Comparison of ENCODE assay signal across 19 cellular contexts in genomic region chr19:2567996-2568395, GRCh38.
DNase-seq lines count a peak whose midpoint lies in the region; ATAC-seq and TF ChIP-seq lines count a peak whose summit lies in the region.
"Had no signal": no experiment of that assay in that cellular context is flagged by ENCODE, and none has a peak within 500 bp of the region (broad histone marks: within the 10 kb centered on the region; RNA-seq: fewer than 3 reads in every experiment).

No MANE protein-coding gene starts in this region.

- peak overlapping the region in 1 of 2 donors; percentile 28 for H3K4me3 ChIP-seq in neuronal stem cell (ENCODE audit: low read length in 2 of 2)
- no peak overlapping the region for H3K4me3 ChIP-seq in endodermal cell (ENCODE audit: low read length)

- no peak overlapping the region for H3K14ac ChIP-seq in H9 (ENCODE audit: insufficient read depth, low read length)
- peak overlapping the region; percentile 12 for H3K14ac ChIP-seq in neuronal stem cell (ENCODE audit: low read length)

- H2BK120ac ChIP-seq in H9 (ENCODE audit: low read depth, low read length, poor library complexity, severe bottlenecking) = no peak overlapping the region
- no peak overlapping the region for H2BK120ac ChIP-seq in neuronal stem cell (ENCODE audit: low read depth, low read length)

- no peak overlapping the region for H3K56ac ChIP-seq in H9 (ENCODE audit: insufficient read length, low read depth, low read length)

- peak overlapping the region; percentile 67 for H3K27ac Mint-ChIP-seq in activated naive CD4-positive, alpha-beta T cell treated with anti-CD3 and anti-CD28 coated beads, Interleukin-2, amount 10 ng/mL, durations not matched to agents 7 days and 5 days
- H3K27ac Mint-ChIP-seq in H9 (no peak overlapping the region), endodermal cell (no peak overlapping the region)
- peak overlapping the region; percentile 78 for H3K27ac Mint-ChIP-seq in dendritic cell treated with granulocyte-macrophage colony-stimulating factor and Interleukin-4, amounts not matched to agents 40 ng/mL and 50 ng/mL, for 4 days
- H3K27ac Mint-ChIP-seq: activated T-cell treated with anti-CD3 and anti-CD28 coated beads, Interleukin-2, amount 50 U/mL, for 24 hours had no signal

- WGBS in H9 (ENCODE audit: extremely low coverage, insufficient read length, low lambda C conversion rate) = no CpG with 5 or more reads among the region's 6 CpGs
- no CpG with 5 or more reads among the region's 6 CpGs for WGBS in neuronal stem cell (ENCODE audit: extremely low coverage in 2 of 2, insufficient read length in 2 of 2, insufficient replicate concordance in 1 of 2), 2 donors
- 70 to 77% methylated on average over 5 to 6 of the region's 6 CpGs for WGBS in endodermal cell (ENCODE audit: insufficient coverage in 1 of 2, insufficient read length in 1 of 2), 2 experiments

- H2BK15ac ChIP-seq in H9 (ENCODE audit: low read depth, low read length) (no peak overlapping the region), neuronal stem cell (ENCODE audit: low read length) (no peak overlapping the region)

- no peak overlapping the region for H3K4me3 Mint-ChIP-seq in activated naive CD4-positive, alpha-beta T cell treated with anti-CD3 and anti-CD28 coated beads, Interleukin-2, amount 10 ng/mL, durations not matched to agents 7 days and 5 days
- H3K4me3 Mint-ChIP-seq in H9 (no peak overlapping the region), endodermal cell (no peak overlapping the region)
- peak overlapping the region; percentile 36 for H3K4me3 Mint-ChIP-seq in dendritic cell treated with granulocyte-macrophage colony-stimulating factor and Interleukin-4, amounts not matched to agents 40 ng/mL and 50 ng/mL, for 4 days
- H3K4me3 Mint-ChIP-seq: activated naive CD4-positive, alpha-beta T cell treated with anti-CD3 and anti-CD28 coated beads for 36 hours; activated T-cell treated with anti-CD3 and anti-CD28 coated beads, Interleukin-2, amount 50 U/mL, for 24 hours had no signal

- H3K4me2 ChIP-seq in H9 (ENCODE audit: insufficient read depth, insufficient read length, low read length) (no peak overlapping the region), neuronal stem cell (ENCODE audit: insufficient read depth, low read length, poor library complexity, severe bottlenecking) (no peak overlapping the region)
- H3K4me2 ChIP-seq: SK-N-SH had no signal

- no peaks in the 10 kb centered on the region for H3K36me3 ChIP-seq in neuronal stem cell (replicated peaks in 1 of 2; ENCODE audit: control insufficient read depth in 2 of 2, insufficient read depth in 2 of 2, low read length in 2 of 2)
- no peaks in the 10 kb centered on the region for H3K36me3 ChIP-seq in endodermal cell (ENCODE audit: control insufficient read depth, insufficient read depth, low read length)

- no peaks in the 10 kb centered on the region for H3K27me3 ChIP-seq in H9 (ENCODE audit: insufficient read depth, low read length)
- H3K27me3 ChIP-seq in neuronal stem cell (ENCODE audit: control insufficient read depth in 3 of 3, insufficient read depth in 3 of 3, low read depth in 1 of 3, low read length in 3 of 3) = no peaks in the 10 kb centered on the region
- H3K27me3 ChIP-seq in endodermal cell (ENCODE audit: control insufficient read depth, insufficient read depth, low read length, poor library complexity, severe bottlenecking) = no peaks in the 10 kb centered on the region

- H3K4me1 Mint-ChIP-seq in activated naive CD4-positive, alpha-beta T cell treated with anti-CD3 and anti-CD28 coated beads, Interleukin-2, amount 10 ng/mL, durations not matched to agents 7 days and 5 days = peaks cover 43% of the 10 kb centered on the region
- no peaks in the 10 kb centered on the region for H3K4me1 Mint-ChIP-seq in H9
- peaks cover 24% of the 10 kb centered on the region for H3K4me1 Mint-ChIP-seq in dendritic cell treated with granulocyte-macrophage colony-stimulating factor and Interleukin-4, amounts not matched to agents 40 ng/mL and 50 ng/mL, for 4 days (ENCODE audit: low read depth)
- H3K4me1 Mint-ChIP-seq in endodermal cell = no peaks in the 10 kb centered on the region

- H3K27me3 Mint-ChIP-seq in activated naive CD4-positive, alpha-beta T cell treated with anti-CD3 and anti-CD28 coated beads, Interleukin-2, amount 10 ng/mL, durations not matched to agents 7 days and 5 days = peaks cover 14% of the 10 kb centered on the region
- H3K27me3 Mint-ChIP-seq in H9 (ENCODE audit: low read depth) (peaks cover 1% of the 10 kb centered on the region; the same call in 1 of the 2 replicates), endodermal cell (ENCODE audit: insufficient read depth) (peaks cover 2% of the 10 kb centered on the region)
- H3K27me3 Mint-ChIP-seq in dendritic cell treated with granulocyte-macrophage colony-stimulating factor and Interleukin-4, amounts not matched to agents 40 ng/mL and 50 ng/mL, for 4 days = peaks cover 17% of the 10 kb centered on the region
- H3K27me3 Mint-ChIP-seq: activated T-cell treated with anti-CD3 and anti-CD28 coated beads, Interleukin-2, amount 50 U/mL, for 24 hours had no signal

- H3K9me3 ChIP-seq in H9 (ENCODE audit: control insufficient read depth, low read depth, low read length) (no peaks in the 10 kb centered on the region), neuronal stem cell (replicated peaks in 1 of 2; ENCODE audit: control insufficient read depth in 2 of 2, insufficient read depth in 1 of 2, low read depth in 1 of 2, low read length in 2 of 2) (peaks cover 0 to 11% of the 10 kb centered on the region in 2 donors), endodermal cell (ENCODE audit: control insufficient read depth, low read length) (no peaks in the 10 kb centered on the region)
- H3K9me3 ChIP-seq: SK-N-SH had no signal

- H3K9me3 Mint-ChIP-seq in activated naive CD4-positive, alpha-beta T cell treated with anti-CD3 and anti-CD28 coated beads, Interleukin-2, amount 10 ng/mL, durations not matched to agents 7 days and 5 days = peaks cover 16% of the 10 kb centered on the region
- peaks cover 0 to 3% of the 10 kb centered on the region in 2 experiments; a peak in 4 of 5 replicates for H3K9me3 Mint-ChIP-seq in H9
- H3K9me3 Mint-ChIP-seq in dendritic cell treated with granulocyte-macrophage colony-stimulating factor and Interleukin-4, amounts not matched to agents 40 ng/mL and 50 ng/mL, for 4 days = peaks cover 8% of the 10 kb centered on the region
- H3K9me3 Mint-ChIP-seq in endodermal cell = peaks cover 11% of the 10 kb centered on the region
- H3K9me3 Mint-ChIP-seq: activated T-cell treated with anti-CD3 and anti-CD28 coated beads, Interleukin-2, amount 50 U/mL, for 24 hours had no signal

- TF ChIP-seq CTCF in H9 (conservative IDR thresholded peaks at IDR 0.05) (no peak), endodermal cell (conservative IDR thresholded peaks at IDR 0.05) (no peak)

- intact Hi-C loops in dendritic cell treated with granulocyte-macrophage colony-stimulating factor and Interleukin-4, amounts not matched to agents 40 ng/mL and 50 ng/mL, for 4 days (cut with micrococcal nuclease) = loop anchor here (1.0 kb wide), 1 partner anchor 13 kb away; no protein-coding TSS in a partner anchor

- H2BK20ac ChIP-seq in H9 (ENCODE audit: low read depth, low read length, poor library complexity, severe bottlenecking) = no peak overlapping the region

- H2AK5ac ChIP-seq in H9 (ENCODE audit: insufficient read length, low read length) = no peak overlapping the region
- H2AK5ac ChIP-seq in neuronal stem cell (ENCODE audit: low read depth, low read length) = no peak overlapping the region

- H4K8ac ChIP-seq in H9 (replicated peaks; ENCODE audit: insufficient read length, low read depth, low read length) (peak overlapping the region; percentile 7), neuronal stem cell (ENCODE audit: low read depth, low read length) (no peak overlapping the region)

- no peak for ATAC-seq in GM21381 (IDR thresholded peaks at IDR 0.05; ENCODE audit: unreplicated experiment)

- no peak for DNase-seq in activated naive CD4-positive, alpha-beta T cell treated with anti-CD3 and anti-CD28 coated beads, Interleukin-2, amount 10 ng/mL, durations not matched to agents 7 days and 5 days
- no peak for DNase-seq in activated naive CD4-positive, alpha-beta T cell treated with anti-CD3 and anti-CD28 coated beads, Interleukin-2, amount 50 U/mL, for 16 hours
- DNase-seq in H9 = no peak
- DNase-seq in neuronal stem cell (ENCODE audit: low spot score) = no peak
- no peak for DNase-seq in endodermal cell
- DNase-seq in activated gamma-delta T cell treated with Interleukin-2 at 50 U/mL for 16 hours = no peak
- DNase-seq: activated T-cell treated with anti-CD3 and anti-CD28 coated beads, Interleukin-2, amount 50 U/mL, for 24 hours; DMS79 treated with DMSO at 0.1 percent for 48 hours; glutamatergic neuron; NCI-H1092 treated with DMSO at 0.1 percent for 48 hours; NCI-H1930; NCI-H2227 treated with DMSO at 0.1 percent for 48 hours; NCI-H748 treated with DMSO at 0.1 percent for 48 hours; SK-N-SH; stimulated activated CD4-positive, alpha-beta T cell treated with anti-CD3 and anti-CD28 coated beads, Interleukin-2, amount 100 ng/mL, for 24 hours; T1000 had no signal

- H3K4me1 ChIP-seq in H9 (ENCODE audit: insufficient read depth, low read length) (no peaks in the 10 kb centered on the region), neuronal stem cell (ENCODE audit: control insufficient read depth in 2 of 2, insufficient read depth in 1 of 2, low read depth in 1 of 2, low read length in 2 of 2) (peaks cover 0 to 4% of the 10 kb centered on the region in 2 donors), endodermal cell (ENCODE audit: control insufficient read depth, insufficient read depth, low read length) (no peaks in the 10 kb centered on the region)

- no peaks in the 10 kb centered on the region for H4K20me1 ChIP-seq in H9 (ENCODE audit: control insufficient read depth, insufficient read depth, insufficient read length)

- H3K18ac ChIP-seq in H9 (ENCODE audit: insufficient read length, low read depth, low read length) (no peak overlapping the region), neuronal stem cell (ENCODE audit: low read length) (no peak overlapping the region)

- H3K36me3 Mint-ChIP-seq in activated naive CD4-positive, alpha-beta T cell treated with anti-CD3 and anti-CD28 coated beads, Interleukin-2, amount 10 ng/mL, durations not matched to agents 7 days and 5 days = peaks cover 2% of the 10 kb centered on the region
- no peaks in the 10 kb centered on the region for H3K36me3 Mint-ChIP-seq in H9 (ENCODE audit: insufficient read depth in 1 of 3, low read depth in 3 of 3)
- H3K36me3 Mint-ChIP-seq in dendritic cell treated with granulocyte-macrophage colony-stimulating factor and Interleukin-4, amounts not matched to agents 40 ng/mL and 50 ng/mL, for 4 days (ENCODE audit: low read depth) = no peaks in the 10 kb centered on the region
- H3K36me3 Mint-ChIP-seq in endodermal cell (ENCODE audit: low read depth) = peaks cover 2% of the 10 kb centered on the region

- H2BK12ac ChIP-seq in H9 (ENCODE audit: insufficient read length, low read depth, low read length) (no peak overlapping the region), neuronal stem cell (ENCODE audit: low read length) (peak overlapping the region; percentile 59)

- no peak overlapping the region for H3K9ac ChIP-seq in H9 (ENCODE audit: extremely low read depth, insufficient read length, low read length)
- H3K9ac ChIP-seq in neuronal stem cell (ENCODE audit: low read depth, low read length, poor library complexity) = no peak overlapping the region
- H3K9ac ChIP-seq in endodermal cell (ENCODE audit: extremely low read depth, low read length, poor library complexity, severe bottlenecking) = no peak overlapping the region
- H3K9ac ChIP-seq: SK-N-SH had no signal

- H4K5ac ChIP-seq in H9 (ENCODE audit: insufficient read length, low read depth, low read length) = no peak overlapping the region

- no peaks in the 10 kb centered on the region for H3K79me2 ChIP-seq in H9 (ENCODE audit: insufficient read depth, low read length)

- no peak overlapping the region for H3K27ac ChIP-seq in H9 (ENCODE audit: insufficient read length, low read depth, low read length)
- no peak overlapping the region for H3K27ac ChIP-seq in neuronal stem cell (replicated peaks; ENCODE audit: low read length)
- no peak overlapping the region for H3K27ac ChIP-seq in endodermal cell (ENCODE audit: low read depth, low read length)

- H3K4ac ChIP-seq in H9 (ENCODE audit: low read depth, low read length) (no peak overlapping the region), neuronal stem cell (ENCODE audit: low read length) (no peak overlapping the region)

- H3K23ac ChIP-seq in H9 (ENCODE audit: insufficient read length, low read depth, low read length) = no peak overlapping the region
- no peak overlapping the region for H3K23ac ChIP-seq in neuronal stem cell (ENCODE audit: low read depth, low read length, poor library complexity)

- H3T11ph ChIP-seq in H9 (ENCODE audit: low read length) = no peak overlapping the region

- H2AFZ ChIP-seq in H9 (ENCODE audit: low read length) (no peak overlapping the region), neuronal stem cell (ENCODE audit: low read length) (no peak overlapping the region)

- no peaks in the 10 kb centered on the region for H3K23me2 ChIP-seq in H9 (ENCODE audit: insufficient read length, low read depth, low read length, poor library complexity, severe bottlenecking)

- no peak overlapping the region for H4K91ac ChIP-seq in H9 (ENCODE audit: insufficient read length, low read depth, low read length)
- no peak overlapping the region for H4K91ac ChIP-seq in neuronal stem cell (ENCODE audit: low read depth, low read length, poor library complexity)

- CTCF ChIA-PET in activated naive CD4-positive, alpha-beta T cell treated with anti-CD3 and anti-CD28 coated beads, Interleukin-2, amount 10 ng/mL, durations not matched to agents 7 days and 5 days (lab: Charles Lee) = interaction anchor here (1.2 kb wide), 1 partner anchor 89 kb away, joined by 3 read pairs; no protein-coding TSS in a partner anchor

- no peaks in the 10 kb centered on the region for H3K79me1 ChIP-seq in H9 (ENCODE audit: insufficient read depth, low read depth, low read length, poor library complexity, severe bottlenecking)
- peaks cover 2% of the 10 kb centered on the region for H3K79me1 ChIP-seq in neuronal stem cell (ENCODE audit: low read depth, low read length)

- H2BK5ac ChIP-seq in H9 (ENCODE audit: insufficient read length, low read length) = no peak overlapping the region
- H2BK5ac ChIP-seq in neuronal stem cell (ENCODE audit: low read length) = no peak overlapping the region

Comparison
In these comparisons a context has a peak if more than half of its experiments do, and no peak if none do; other contexts are left out.
1. H3K27ac Mint-ChIP-seq: peak in activated naive CD4-positive, alpha-beta T cell treated with anti-CD3 and anti-CD28 coated beads, Interleukin-2, amount 10 ng/mL, durations not matched to agents 7 days and 5 days (single experiment) and dendritic cell treated with granulocyte-macrophage colony-stimulating factor and Interleukin-4, amounts not matched to agents 40 ng/mL and 50 ng/mL, for 4 days (single experiment); none in H9 (0 of 3) and endodermal cell (single experiment).